ENCODE assay signal across 1 cellular context in genomic region chr3:193592841-193593665, GRCh38.
TF ChIP-seq lines count a peak whose summit lies in the region.

Gene OPA1, plus strand, starts transcription at chr3:193593208. Its CDS starts 170 bp downstream, at chr3:193593378.

TF ChIP-seq in HepG2, 621 proteins besides CTCF, POLR2A, EP300 and RAD21 (continued from another document and continues in another):
- TF ChIP-seq ZNF639 (CRISPR knock-in tag; conservative IDR thresholded peaks at IDR 0.05) = peak; percentile 98
- peak; percentile 57; the same call in 1 of the 2 replicates for TF ChIP-seq HNF1A (IDR thresholded peaks at IDR 0.05; ENCODE audit: low read depth)
- peak; percentile 76; the same call in 1 of the 2 replicates for TF ChIP-seq HNF1A (CRISPR knock-in tag; IDR thresholded peaks at IDR 0.05; ENCODE audit: borderline replicate concordance)
- peak; percentile 91 for TF ChIP-seq GABPA (IDR thresholded peaks at IDR 0.05; ENCODE audit: low read depth, low read length)
- TF ChIP-seq GABPA (CRISPR knock-in tag; IDR thresholded peaks at IDR 0.05; ENCODE audit: low read depth) = peak; percentile 96
- peak; percentile 41; the same call in 1 of the 2 replicates for TF ChIP-seq NR2F6 (IDR thresholded peaks at IDR 0.05)
- TF ChIP-seq NR2F6 (CRISPR knock-in tag; IDR thresholded peaks at IDR 0.05) = peak; percentile 77
- peak; percentile 58; the same call in 1 of the 2 replicates for TF ChIP-seq ZNF790 (CRISPR knock-in tag; IDR thresholded peaks at IDR 0.05; ENCODE audit: borderline replicate concordance)
- no peak for TF ChIP-seq ZFP36 (IDR thresholded peaks at IDR 0.05; ENCODE audit: borderline replicate concordance, low read depth, low read length, partially characterized antibody)
- no peak for TF ChIP-seq NR2F2 (IDR thresholded peaks at IDR 0.05; ENCODE audit: borderline replicate concordance, low read depth)
- peak; percentile 76 for TF ChIP-seq TBL1XR1 (IDR thresholded peaks at IDR 0.05; ENCODE audit: borderline replicate concordance, low read length, partially characterized antibody)
- TF ChIP-seq MLX (CRISPR knock-in tag; IDR thresholded peaks at IDR 0.05) = 0 out of 2 replicates have a peak, but pooled peaks have one; percentile 23
- TF ChIP-seq PLSCR1 (CRISPR knock-in tag; IDR thresholded peaks at IDR 0.05; ENCODE audit: borderline replicate concordance) = no peak
- TF ChIP-seq THRA (CRISPR knock-in tag; IDR thresholded peaks at IDR 0.05; ENCODE audit: borderline replicate concordance) = peak; percentile 90
- peak; percentile 96 for TF ChIP-seq IRF9 (CRISPR knock-in tag; IDR thresholded peaks at IDR 0.05; ENCODE audit: borderline replicate concordance)
- no peak for TF ChIP-seq ATM (IDR thresholded peaks at IDR 0.05; ENCODE audit: borderline replicate concordance)
- TF ChIP-seq ATF7 (IDR thresholded peaks at IDR 0.05) = no peak
- peak; percentile 63; the same call in 1 of the 2 replicates for TF ChIP-seq ATF7 (CRISPR knock-in tag; IDR thresholded peaks at IDR 0.05)
- peak; percentile 94 for TF ChIP-seq RBFOX2 (IDR thresholded peaks at IDR 0.05; ENCODE audit: low read depth, low read length)
- TF ChIP-seq ZZZ3 (CRISPR knock-in tag; IDR thresholded peaks at IDR 0.05; ENCODE audit: borderline replicate concordance) = peak; percentile 95; the same call in 1 of the 2 replicates
- no peak for TF ChIP-seq BCLAF1 (IDR thresholded peaks at IDR 0.05)
- TF ChIP-seq PRDM4 (CRISPR knock-in tag; IDR thresholded peaks at IDR 0.05; ENCODE audit: borderline replicate concordance) = no peak
- TF ChIP-seq IKZF1 (IDR thresholded peaks at IDR 0.05) = no peak
- no peak; the same call in 1 of the 2 replicates for TF ChIP-seq MZF1 (CRISPR knock-in tag; IDR thresholded peaks at IDR 0.05; ENCODE audit: borderline replicate concordance)
- TF ChIP-seq SYNCRIP (IDR thresholded peaks at IDR 0.05; ENCODE audit: insufficient read depth, low read depth, low read length) = no peak
- TF ChIP-seq TBP (CRISPR knock-in tag; IDR thresholded peaks at IDR 0.05) = 0 out of 2 replicates have a peak, but pooled peaks have one; percentile 38
- TF ChIP-seq ZFYVE20 (CRISPR knock-in tag; IDR thresholded peaks at IDR 0.05; ENCODE audit: borderline replicate concordance, low read depth) = no peak
- TF ChIP-seq RBAK (CRISPR knock-in tag; IDR thresholded peaks at IDR 0.05) = peak; percentile 22; the same call in 1 of the 2 replicates
- no peak for TF ChIP-seq SP140L (CRISPR knock-in tag; IDR thresholded peaks at IDR 0.05; ENCODE audit: borderline replicate concordance)
- 0 out of 2 replicates have a peak, but pooled peaks have one; percentile 35 for TF ChIP-seq HOXA9 (CRISPR knock-in tag; IDR thresholded peaks at IDR 0.05; ENCODE audit: borderline replicate concordance)
- peak; percentile 86; the same call in 1 of the 2 replicates for TF ChIP-seq ZBTB49 (CRISPR knock-in tag; IDR thresholded peaks at IDR 0.05; ENCODE audit: borderline replicate concordance)
- TF ChIP-seq ZUFSP (CRISPR knock-in tag; IDR thresholded peaks at IDR 0.05; ENCODE audit: borderline replicate concordance) = no peak
- TF ChIP-seq ZBTB34 (CRISPR knock-in tag; IDR thresholded peaks at IDR 0.05) = no peak
- 0 out of 2 replicates have a peak, but pooled peaks have one; percentile 46 for TF ChIP-seq ARNTL (CRISPR knock-in tag; IDR thresholded peaks at IDR 0.05)
- no peak for TF ChIP-seq ZNF530 (CRISPR knock-in tag; IDR thresholded peaks at IDR 0.05; ENCODE audit: low read depth)
- TF ChIP-seq SAP130 (CRISPR knock-in tag; IDR thresholded peaks at IDR 0.05; ENCODE audit: low read depth) = peak; percentile 98
